In the genomic region with DNA sequence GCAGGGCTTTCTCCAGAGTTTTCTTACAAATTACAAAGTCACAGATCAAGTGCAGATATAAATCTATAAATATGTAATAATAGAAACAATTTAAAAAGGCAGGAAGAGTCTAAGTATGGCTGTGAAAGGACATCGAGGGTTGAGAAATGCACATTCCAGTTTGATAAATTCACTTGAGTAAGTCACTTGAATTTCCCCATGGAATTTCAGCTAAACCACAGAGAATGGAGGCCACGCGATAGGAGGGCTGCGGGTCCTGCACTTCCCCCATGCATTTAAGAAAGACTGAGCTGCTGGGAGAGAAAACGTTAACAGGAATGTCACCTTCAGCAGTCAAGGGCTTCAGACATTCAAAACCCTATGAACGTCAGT, we compare ENCODE assay signal across 11 cellular contexts. TPM values are rescaled to one million over a fixed set of nuclear protein-coding genes. Genes with fewer than 3 reads are reported as not detected.
A peak's percentile ranks its signal among the peaks of the same experiment; 100 is the strongest.
DNase-seq lines count a peak whose midpoint lies in the region; ATAC-seq and TF ChIP-seq lines count a peak whose summit lies in the region.
"Had no signal": no experiment of that assay in that cellular context is flagged by ENCODE, and none has a peak within 500 bp of the region (broad histone marks: within the 10 kb centered on the region; RNA-seq: fewer than 3 reads in every experiment).

No MANE protein-coding gene starts in this region.

- H3K4me1 ChIP-seq in RWPE2 (ENCODE audit: insufficient read depth, poor library complexity, severe bottlenecking): peaks cover 12% of the 10 kb centered on the region
- H3K4me1 ChIP-seq in sigmoid colon: peaks cover 0 to 50% (median 30%) of the 10 kb centered on the region in 4 donors

- H3K36me3 ChIP-seq in RWPE2 (ENCODE audit: low read depth) (peaks cover 88% of the 10 kb centered on the region), sigmoid colon (peaks cover 42 to 82% (median 65%) of the 10 kb centered on the region in 4 donors)

- TF ChIP-seq CTCF in RWPE2 (IDR thresholded peaks at IDR 0.05; ENCODE audit: poor library complexity, severe bottlenecking) (no peak), sigmoid colon (IDR thresholded peaks at IDR 0.05) (no peak)

- H3K4me3 ChIP-seq in RWPE2 (ENCODE audit: severe bottlenecking) (no peak overlapping the region), sigmoid colon (no peak overlapping the region)

- no peak for TF ChIP-seq EP300 in sigmoid colon (IDR thresholded peaks at IDR 0.05)

- intact Hi-C loops in sigmoid colon (cut with DNase I): loop anchor here (5.0 kb wide), 2 partner anchors 160 to 195 kb away; no protein-coding TSS in a partner anchor

- ATAC-seq in RWPE2 (ENCODE audit: low read depth) (no peak; the same call in 2 of the 3 replicates), HG03139 (IDR thresholded peaks at IDR 0.05; ENCODE audit: unreplicated experiment) (no peak), GM18520 (IDR thresholded peaks at IDR 0.05; ENCODE audit: unreplicated experiment) (no peak)
- ATAC-seq in activated CD4-positive, CD25-positive, alpha-beta regulatory T cell treated with anti-CD3 and anti-CD28 coated beads, Interleukin-2, amount 50 U/mL, for 24 hours: no peak

- 86 to 88% methylated on average over 6 of the region's 6 CpGs for WGBS in sigmoid colon, 2 donors

- no peak for TF ChIP-seq POLR2A in sigmoid colon (IDR thresholded peaks at IDR 0.05)

- H3K27me3 ChIP-seq in RWPE2 (ENCODE audit: insufficient read depth, poor library complexity, severe bottlenecking): no peaks in the 10 kb centered on the region
- H3K27me3 ChIP-seq in sigmoid colon: no peaks in the 10 kb centered on the region

- peak overlapping the region; percentile 80 for H3K27ac ChIP-seq in RWPE2 (ENCODE audit: poor library complexity, severe bottlenecking)
- peak overlapping the region; percentile 72 for H3K27ac ChIP-seq in epithelial cell of prostate
- H3K27ac ChIP-seq in sigmoid colon: peak overlapping the region; percentile 43 to 92 (median 68)
- H3K27ac ChIP-seq: parathyroid adenoma had no signal

- peak; percentile 95 for DNase-seq in EH (ENCODE audit: low read depth)
- no peak for DNase-seq in RWPE2 (ENCODE audit: low spot score)
- no peak for DNase-seq in epithelial cell of prostate (ENCODE audit: low read depth, low spot score)
- DNase-seq in sigmoid colon: no peak
- no peak for DNase-seq in GOT3 (lab: John Stamatoyannopoulos, UW)
- DNase-seq: activated B cell treated with CpG ODN at 0.5 μM for 24 hours, NCI-H345 had no signal

- no peaks in the 10 kb centered on the region for H3K9me3 ChIP-seq in RWPE2 (ENCODE audit: severe bottlenecking)
- no peaks in the 10 kb centered on the region for H3K9me3 ChIP-seq in sigmoid colon

RNA-seq across cellular contexts. Expression of a gene that starts 6.1 kb away (rescaled TPM):
- total RNA-seq in sigmoid colon: 100 to 1,000 TPM; 327 to 428 (median 348) TPM
- 100 to 1,000 TPM in 1 of 3 donors, 10 to 100 TPM in 1, 1 to 10 TPM in 1; 8.3 to 109 (median 35.3) TPM for polyA plus RNA-seq in sigmoid colon

RNA-seq across cellular contexts. Expression of a gene that starts 9.6 kb away (rescaled TPM):
- 10 to 100 TPM; 21.3 to 37.3 (median 28.9) TPM for total RNA-seq in sigmoid colon
- 10 to 100 TPM; 24.0 to 28.9 (median 24.8) TPM for polyA plus RNA-seq in sigmoid colon

RNA-seq across cellular contexts. Expression of a gene that starts 9.8 kb away (rescaled TPM):
- 10 to 100 TPM; 13.6 to 32.5 (median 20.8) TPM for total RNA-seq in sigmoid colon
- 10 to 100 TPM; 25.7 to 34.8 (median 33.6) TPM for polyA plus RNA-seq in sigmoid colon

RNA-seq across cellular contexts. Expression of a gene that starts 20.3 kb away (rescaled TPM):
- 100 to 1,000 TPM; 123 to 229 (median 129) TPM for total RNA-seq in sigmoid colon
- 100 to 1,000 TPM in 2 of 3 donors, 10 to 100 TPM in 1; 87.9 to 187 (median 107) TPM for polyA plus RNA-seq in sigmoid colon

RNA-seq across cellular contexts. Expression of a gene that starts 21.1 kb away (rescaled TPM):
- 10 to 100 TPM; 27.5 to 46.2 (median 41.7) TPM for total RNA-seq in sigmoid colon
- 10 to 100 TPM in 1 of 3 donors, 1 to 10 TPM in 2; 6.6 to 22.1 (median 6.9) TPM for polyA plus RNA-seq in sigmoid colon
